8 cellular contexts compared by ENCODE assay signal in genomic region chr9:19378647-19379046, GRCh38. TPM values are rescaled to one million over a fixed set of nuclear protein-coding genes. Genes with fewer than 3 reads are reported as not detected.
DNase-seq lines count a peak whose midpoint lies in the region; ATAC-seq, FAIRE-seq and TF ChIP-seq lines count a peak whose summit lies in the region.

No MANE protein-coding gene starts in this region.

- intact Hi-C loops in prostate gland (cut with DNase I) = loop anchor here (10.0 kb wide), 1 partner anchor 254 kb away; the partner anchor contains the start of gene PLIN2

- TF ChIP-seq POLR2A in GM12891 (IDR thresholded peaks at IDR 0.05; ENCODE audit: low read depth, low read length) (0 out of 2 replicates have a peak, but pooled peaks have one; percentile 15), Peyer's patch (IDR thresholded peaks at IDR 0.05) (no peak), prostate gland (IDR thresholded peaks at IDR 0.05) (no peak)

- TF ChIP-seq CTCF in Peyer's patch (IDR thresholded peaks at IDR 0.05) = no peak
- no peak for TF ChIP-seq CTCF in epithelial cell of esophagus (IDR thresholded peaks at IDR 0.05; ENCODE audit: insufficient read depth, low read depth, low read length, missing control alignments)
- TF ChIP-seq CTCF in prostate gland (IDR thresholded peaks at IDR 0.05) = no peak

- H3K27me3 ChIP-seq in Peyer's patch = no peaks in the 10 kb centered on the region
- H3K27me3 ChIP-seq in prostate gland (replicated peaks; ENCODE audit: insufficient read depth) = no peaks in the 10 kb centered on the region

- peak overlapping the region; percentile 58 to 81 (median 76) for H3K4me3 ChIP-seq in Peyer's patch
- H3K4me3 ChIP-seq in epithelial cell of esophagus (ENCODE audit: low read length) = peak overlapping the region; percentile 89
- H3K4me3 ChIP-seq in prostate gland = peak overlapping the region; percentile 52 to 85

- DNase-seq in GM12891 (ENCODE audit: insufficient read length, low spot score) = no peak
- peak in 1 of 3 donors; percentile 42 for DNase-seq in Peyer's patch
- no peak for DNase-seq in epithelial cell of esophagus (ENCODE audit: low read depth)
- DNase-seq in prostate gland (ENCODE audit: low spot score) = no peak
- no peak for DNase-seq in SK-N-DZ (ENCODE audit: low spot score)
- no peak for DNase-seq in cerebellum (ENCODE audit: low spot score)
- DNase-seq in GOT3 (lab: John Stamatoyannopoulos, UW) = no peak

- peaks cover 0 to 30% (median 4%) of the 10 kb centered on the region in 4 donors for H3K4me1 ChIP-seq in Peyer's patch
- peaks cover 4% of the 10 kb centered on the region for H3K4me1 ChIP-seq in prostate gland (replicated peaks)

- FAIRE-seq in GM12891 (lab: Jason Lieb, UNC) = no peak

- H3K27ac ChIP-seq in Peyer's patch (peak overlapping the region in 1 of 4 donors; percentile 89), prostate gland (peak overlapping the region; percentile 95)

- 41% methylated on average over 7 of the region's 7 CpGs for WGBS in prostate gland

- H3K9me3 ChIP-seq in Peyer's patch (no peaks in the 10 kb centered on the region), prostate gland (no peaks in the 10 kb centered on the region)

- no peak for ATAC-seq in GM21367 (IDR thresholded peaks at IDR 0.05; ENCODE audit: unreplicated experiment)

- peaks cover 0 to 50% (median 0%) of the 10 kb centered on the region in 3 donors for H3K36me3 ChIP-seq in Peyer's patch
- H3K36me3 ChIP-seq in prostate gland = peaks cover 0 to 10% of the 10 kb centered on the region in 2 donors

TF ChIP-seq in GM12891, 5 proteins besides CTCF, POLR2A, EP300 and RAD21:
- TF ChIP-seq POLR2AphosphoS5 (IDR thresholded peaks at IDR 0.05; ENCODE audit: low read depth, low read length) = no peak
- TF ChIP-seq SPI1 (IDR thresholded peaks at IDR 0.05; ENCODE audit: low read depth, low read length) = no peak
- TF ChIP-seq PAX5 (IDR thresholded peaks at IDR 0.05; ENCODE audit: insufficient read depth, low read length, severe bottlenecking) = no peak
- no peak for TF ChIP-seq TAF1 (IDR thresholded peaks at IDR 0.05; ENCODE audit: low read depth, low read length)
- no peak for TF ChIP-seq POU2F2 (IDR thresholded peaks at IDR 0.05; ENCODE audit: low read depth, low read length)

RNA-seq across cellular contexts. Expression of gene RPS6, which starts 1.4 kb away (rescaled TPM):
- polyA plus RNA-seq in GM12891 (2012; ENCODE audit: low read depth, missing spikeins) = 4,882 TPM
- 1,000 to 10,000 TPM in 1 of 4 donors, 100 to 1,000 TPM in 3; 547 to 1,432 (median 812) TPM for total RNA-seq in Peyer's patch
- 1,000 to 10,000 TPM in 1 of 2 donors, 100 to 1,000 TPM in 1; 934 to 2,048 TPM for total RNA-seq in prostate gland
- 1,251 and 1,297 TPM in 2 replicates for polyA plus RNA-seq in SK-N-DZ (2014; cell fraction: cytosol; rRNA removed)
- 1,000 and 1,088 TPM in 2 replicates for polyA plus RNA-seq in SK-N-DZ (2014; cell fraction: nucleus; rRNA removed)
- 729 TPM for total RNA-seq in cerebellum

RNA-seq across cellular contexts. Expression of gene ACER2, which starts 30.2 kb away (rescaled TPM):
- polyA plus RNA-seq in GM12891 (2012; ENCODE audit: low read depth, missing spikeins) = 1.1 TPM
- total RNA-seq in Peyer's patch (1 to 10 TPM; 3.5 to 4.2 (median 4.0) TPM), prostate gland (10 to 100 TPM; 11.1 to 14.0 TPM), cerebellum (7.9 TPM)
- 0.65 and 0.96 TPM in 2 replicates for polyA plus RNA-seq in SK-N-DZ (2014; cell fraction: cytosol; rRNA removed)
- 0.79 and 1.6 TPM in 2 replicates for polyA plus RNA-seq in SK-N-DZ (2014; cell fraction: nucleus; rRNA removed)
